8 cellular contexts compared by ENCODE assay signal in the genomic region with DNA sequence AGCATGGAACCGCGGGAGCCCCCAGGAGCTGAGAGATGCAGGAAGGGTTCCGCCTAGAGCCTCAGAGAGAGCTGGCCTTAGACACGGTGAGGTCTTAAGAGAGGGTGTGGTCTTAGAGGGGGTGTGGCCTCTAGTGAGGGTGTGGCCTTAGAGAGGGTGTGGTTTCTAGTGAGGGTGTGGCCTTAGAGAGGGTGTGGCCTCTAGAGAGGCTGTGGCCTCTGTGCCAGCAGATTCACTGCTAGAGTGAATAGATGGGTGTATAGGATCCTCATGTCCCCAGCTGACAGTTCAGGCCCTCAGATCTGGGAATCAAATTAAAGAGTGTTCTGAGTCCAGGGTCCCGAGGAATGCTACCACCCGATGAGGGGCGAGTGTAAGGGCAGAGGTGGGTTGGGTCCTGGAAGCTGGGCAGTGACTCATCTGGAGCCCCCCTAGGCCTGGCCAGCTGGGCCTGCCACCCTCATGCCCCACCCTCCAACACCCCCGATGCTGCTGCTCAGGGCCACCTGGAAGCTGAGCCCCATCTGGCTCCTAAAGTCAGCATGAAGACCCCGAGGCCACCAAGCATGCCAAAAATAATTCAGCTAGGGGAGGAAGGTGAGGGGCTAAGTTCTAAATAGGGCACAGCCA. TPM values are rescaled to one million over a fixed set of nuclear protein-coding genes. Genes with fewer than 3 reads are reported as not detected.
A peak's percentile ranks its signal among the peaks of the same experiment; 100 is the strongest.
DNase-seq lines count a peak whose midpoint lies in the region; ATAC-seq, FAIRE-seq and TF ChIP-seq lines count a peak whose summit lies in the region.

No MANE protein-coding gene starts in this region.

- no peak for TF ChIP-seq POLR2A in GM12892 (IDR thresholded peaks at IDR 0.05; ENCODE audit: low read depth, low read length)

- DNase-seq in 8988T (peak; percentile 93), GM12892 (ENCODE audit: insufficient read length) (no peak), OCI-M1 (lab: John Stamatoyannopoulos, UW) (peak; percentile 70), hypothalamus (lab: John Stamatoyannopoulos, UW) (no peak)
- DNase-seq in central memory CD4-positive, alpha-beta T cell: peak; percentile 13
- peak; percentile 38 to 43 for DNase-seq in stimulated activated CD4-positive, alpha-beta T cell treated with anti-CD3 and anti-CD28 coated beads, Interleukin-2, amount 100 ng/mL, for 24 hours

- no peak for ATAC-seq in HG03196 (IDR thresholded peaks at IDR 0.05; ENCODE audit: unreplicated experiment)
- no peak for ATAC-seq in HG02973 (IDR thresholded peaks at IDR 0.05; ENCODE audit: unreplicated experiment)

- peak; percentile 40 for FAIRE-seq in GM12892 (lab: Jason Lieb, UNC)

RNA-seq across cellular contexts. Expression of gene IGF2, which starts 49.5 kb away (rescaled TPM):
- polyA plus RNA-seq in GM12892 (2012; ENCODE audit: missing spikeins): not detected

Comparison
In these comparisons a context has a peak if more than half of its experiments do, and no peak if none do; other contexts are left out.
1. DNase-seq: peak in 8988T (single experiment), OCI-M1 (single experiment), central memory CD4-positive, alpha-beta T cell (single experiment) and stimulated activated CD4-positive, alpha-beta T cell treated with anti-CD3 and anti-CD28 coated beads, Interleukin-2, amount 100 ng/mL, for 24 hours (2 of 2); none in GM12892 (single experiment) and hypothalamus (0 of 51).